Comparison of ENCODE assay signal across 1 cellular context in genomic region chr16:52488837-52489289, GRCh38.
TF ChIP-seq lines count a peak whose summit lies in the region.

No MANE protein-coding gene starts in this region.

TF ChIP-seq in HepG2, 621 proteins besides CTCF, POLR2A, EP300 and RAD21 (continued from another document and continues in another):
- TF ChIP-seq ZNF800 (CRISPR knock-in tag; IDR thresholded peaks at IDR 0.05) (peak; percentile 74; the same call in 1 of the 2 replicates), ARID2 (CRISPR knock-in tag; IDR thresholded peaks at IDR 0.05; ENCODE audit: borderline replicate concordance) (no peak), ZNF546 (CRISPR knock-in tag; conservative IDR thresholded peaks at IDR 0.05) (no peak), MLX (CRISPR knock-in tag; IDR thresholded peaks at IDR 0.05) (peak; percentile 86), MIER3 (CRISPR knock-in tag; IDR thresholded peaks at IDR 0.05; ENCODE audit: borderline replicate concordance) (peak; percentile 93), POLR2AphosphoS5 (IDR thresholded peaks at IDR 0.05; ENCODE audit: low read depth, low read length) (0 out of 2 replicates have a peak, but pooled peaks have one; percentile 17), SRSF4 (IDR thresholded peaks at IDR 0.05; ENCODE audit: low read depth, low read length, poor library complexity, severe bottlenecking) (no peak), NFIC (IDR thresholded peaks at IDR 0.05; ENCODE audit: low read length) (peak; percentile 70; the same call in 1 of the 2 replicates), CBX5 (CRISPR knock-in tag; IDR thresholded peaks at IDR 0.05; ENCODE audit: borderline replicate concordance) (peak; percentile 93), ZNF101 (CRISPR knock-in tag; IDR thresholded peaks at IDR 0.05; ENCODE audit: borderline replicate concordance, low read depth) (no peak), ZNF580 (CRISPR knock-in tag; IDR thresholded peaks at IDR 0.05; ENCODE audit: borderline replicate concordance, low read depth) (peak; percentile 78; the same call in 1 of the 2 replicates), ZNF567 (CRISPR knock-in tag; IDR thresholded peaks at IDR 0.05; ENCODE audit: borderline replicate concordance) (0 out of 2 replicates have a peak, but pooled peaks have one; percentile 80), ELF4 (CRISPR knock-in tag; IDR thresholded peaks at IDR 0.05; ENCODE audit: borderline replicate concordance) (no peak), BRD4 (CRISPR knock-in tag; IDR thresholded peaks at IDR 0.05) (0 out of 2 replicates have a peak, but pooled peaks have one; percentile 56), KDM4B (CRISPR knock-in tag; IDR thresholded peaks at IDR 0.05) (peak; percentile 80; the same call in 1 of the 2 replicates), ATF1 (CRISPR knock-in tag; IDR thresholded peaks at IDR 0.05) (no peak), ZNF687 (CRISPR knock-in tag; IDR thresholded peaks at IDR 0.05) (no peak), ZNF883 (CRISPR knock-in tag; IDR thresholded peaks at IDR 0.05; ENCODE audit: not compliant biosample characterization) (no peak), ZNF891 (CRISPR knock-in tag; IDR thresholded peaks at IDR 0.05) (no peak), RBM39 (IDR thresholded peaks at IDR 0.05; ENCODE audit: low read depth, low read length, poor library complexity, severe bottlenecking) (no peak), KDM5B (CRISPR knock-in tag; IDR thresholded peaks at IDR 0.05; ENCODE audit: borderline replicate concordance) (no peak), ZNF672 (CRISPR knock-in tag; IDR thresholded peaks at IDR 0.05) (no peak), SIX4 (CRISPR knock-in tag; IDR thresholded peaks at IDR 0.05) (no peak), CEBPZ (IDR thresholded peaks at IDR 0.05; ENCODE audit: low read length) (no peak), CSRNP1 (CRISPR knock-in tag; IDR thresholded peaks at IDR 0.05) (no peak), ZNF138 (CRISPR knock-in tag; IDR thresholded peaks at IDR 0.05; ENCODE audit: low read depth) (no peak), HDAC6 (IDR thresholded peaks at IDR 0.05; ENCODE audit: low read depth, low read length) (no peak), MNT (IDR thresholded peaks at IDR 0.05) (peak; percentile 65), PCBP1 (IDR thresholded peaks at IDR 0.05; ENCODE audit: borderline replicate concordance, low read depth, low read length) (no peak), SMAD9 (CRISPR knock-in tag; IDR thresholded peaks at IDR 0.05) (no peak), MAFF (IDR thresholded peaks at IDR 0.05; ENCODE audit: low read depth, low read length) (peak; percentile 56), HES4 (CRISPR knock-in tag; IDR thresholded peaks at IDR 0.05; ENCODE audit: borderline replicate concordance) (no peak), PREB (CRISPR knock-in tag; IDR thresholded peaks at IDR 0.05) (no peak), SOX13 (IDR thresholded peaks at IDR 0.05) (peak; percentile 46; the same call in 1 of the 2 replicates), SOX13 (CRISPR knock-in tag; conservative IDR thresholded peaks at IDR 0.05 in 1 of 2, IDR thresholded peaks at IDR 0.05 in 1 of 2) (peak in 1 of 2 experiments; percentile 92; a peak in 2 of 4 replicates), CCAR2 (optimal IDR thresholded peaks at IDR 0.05; ENCODE audit: low read depth, low read length) (peak; percentile 53), ZXDC (CRISPR knock-in tag; IDR thresholded peaks at IDR 0.05) (no peak), SP4 (CRISPR knock-in tag; IDR thresholded peaks at IDR 0.05) (peak; percentile 40; the same call in 1 of the 2 replicates), FLYWCH1 (CRISPR knock-in tag; IDR thresholded peaks at IDR 0.05) (no peak), FOXO1 (CRISPR knock-in tag; IDR thresholded peaks at IDR 0.05) (peak; percentile 97), SPEN (CRISPR knock-in tag; IDR thresholded peaks at IDR 0.05; ENCODE audit: low read depth) (peak; percentile 60; the same call in 1 of the 2 replicates), ATF7 (IDR thresholded peaks at IDR 0.05) (no peak), ATF7 (CRISPR knock-in tag; IDR thresholded peaks at IDR 0.05) (no peak)
